ENCODE assay signal across 30 cellular contexts in genomic region chr3:133924041-133924440, GRCh38.
"Had no signal": no experiment of that assay in that cellular context is flagged by ENCODE, and none has a peak within 500 bp of the region (broad histone marks: within the 10 kb centered on the region; RNA-seq: fewer than 3 reads in every experiment).

No MANE protein-coding gene starts in this region.

- H3K4me3 ChIP-seq: ascending aorta, body of pancreas, breast epithelium, SJSA1 had no signal

- H3K9me3 ChIP-seq: ascending aorta, body of pancreas, breast epithelium, SJSA1 had no signal

- H3K27me3 ChIP-seq: ascending aorta, body of pancreas, breast epithelium, SJSA1 had no signal

- H3K36me3 ChIP-seq: ascending aorta, breast epithelium, SJSA1, WERI-Rb-1 had no signal

- DNase-seq: activated CD4-positive, alpha-beta T cell treated with anti-CD3 and anti-CD28 coated beads for 1 hour; activated CD4-positive, alpha-beta T cell treated with anti-CD3 and anti-CD28 coated beads, Interleukin-2, amount 10 ng/mL, durations not matched to agents 24 days and 14 days; activated CD4-positive, alpha-beta T cell treated with anti-CD3 and anti-CD28 coated beads, Interleukin-2, amount 50 U/mL, for 4 hours; activated CD4-positive, CD25-positive, alpha-beta regulatory T cell; activated CD8-positive, alpha-beta T cell treated with anti-CD3 and anti-CD28 coated beads for 36 hours; activated effector memory CD4-positive, alpha-beta T cell treated with anti-CD3 and anti-CD28 coated beads, Interleukin-2, amount 50 U/mL, for 16 hours; activated naive CD4-positive, alpha-beta T cell; activated naive CD4-positive, alpha-beta T cell treated with anti-CD3 and anti-CD28 coated beads, Interleukin-2, amount 50 U/mL, for 16 hours; activated naive CD8-positive, alpha-beta T cell treated with anti-CD3 and anti-CD28 coated beads for 36 hours; activated T-cell treated with anti-CD3 and anti-CD28 coated beads, Interleukin-2, amount 50 U/mL, for 1 hour; activated T-cell treated with anti-CD3 and anti-CD28 coated beads, Interleukin-2, amount 50 U/mL, for 72 hours; amygdala; body of pancreas; NCI-H1092 treated with DMSO at 0.1 percent for 48 hours; NCI-H1417; NCI-H146; NCI-H187 treated with DMSO at 0.1 percent for 48 hours; NCI-H2081; NCI-H2171 treated with DMSO at 0.1 percent for 48 hours; NCI-H2227 treated with DMSO at 0.1 percent for 48 hours; NCI-H446 treated with DMSO at 0.1 percent for 48 hours; NCI-H524; NCI-H69; RPMI8226; SHP77 treated with DMSO at 0.1 percent for 48 hours; T1000; WERI-Rb-1 had no signal

- H3K27ac ChIP-seq: ascending aorta, body of pancreas, breast epithelium, SJSA1, WERI-Rb-1 had no signal
